14 cellular contexts compared by ENCODE assay signal in genomic region chr3:12237912-12238650, GRCh38.
"Had no signal": no experiment of that assay in that cellular context is flagged by ENCODE, and none has a peak within 500 bp of the region (broad histone marks: within the 10 kb centered on the region; RNA-seq: fewer than 3 reads in every experiment).

No MANE protein-coding gene starts in this region.

- H3K36me3 Mint-ChIP-seq: natural killer cell; stimulated activated naive B cell treated with anti-CD40 and anti-IgM and Interleukin-4, amounts not matched to agents 10 μg/mL and 1 μg/mL and 100 μg/mL, for 72 hours had no signal

- H3K36me3 ChIP-seq: transverse colon had no signal

- ATAC-seq: effector memory CD8-positive, alpha-beta T cell; natural killer cell; right cardiac atrium; stimulated activated naive B cell treated with anti-CD40 and anti-IgM and Interleukin-4, amounts not matched to agents 10 μg/mL and 1 μg/mL and 100 μg/mL, for 72 hours had no signal

- H3K4me3 ChIP-seq: transverse colon had no signal

- H3K27ac Mint-ChIP-seq: effector memory CD8-positive, alpha-beta T cell; natural killer cell; stimulated activated naive B cell treated with anti-CD40 and anti-IgM and Interleukin-4, amounts not matched to agents 10 μg/mL and 1 μg/mL and 100 μg/mL, for 72 hours had no signal

- H3K9me3 ChIP-seq: transverse colon had no signal

- H3K4me3 Mint-ChIP-seq: effector memory CD8-positive, alpha-beta T cell; natural killer cell; stimulated activated naive B cell treated with anti-CD40 and anti-IgM and Interleukin-4, amounts not matched to agents 10 μg/mL and 1 μg/mL and 100 μg/mL, for 72 hours had no signal

- DNase-seq: activated CD4-positive, alpha-beta T cell treated with anti-CD3 and anti-CD28 coated beads for 48 hours; activated CD8-positive, alpha-beta memory T cell treated with anti-CD3 and anti-CD28 coated beads for 24 hours; activated naive CD4-positive, alpha-beta T cell treated with anti-CD3 and anti-CD28 coated beads, Interleukin-2, amount 50 U/mL, for 16 hours; activated T-cell treated with anti-CD3 and anti-CD28 coated beads for 4 hours; amniotic stem cell; central memory CD4-positive, alpha-beta T cell; effector memory CD8-positive, alpha-beta T cell; glutamatergic neuron; natural killer cell; right cardiac atrium; stimulated activated naive B cell treated with anti-CD40 and anti-IgM and Interleukin-4, amounts not matched to agents 10 μg/mL and 1 μg/mL and 100 μg/mL, for 72 hours; T-helper 1 cell; transverse colon had no signal

- H3K9me3 Mint-ChIP-seq: natural killer cell had no signal

- H3K27me3 ChIP-seq: transverse colon had no signal

- H3K4me1 Mint-ChIP-seq: natural killer cell had no signal

- H3K27ac ChIP-seq: epithelial cell of prostate, transverse colon had no signal
